Comparison of ENCODE assay signal across 8 cellular contexts in the genomic region with DNA sequence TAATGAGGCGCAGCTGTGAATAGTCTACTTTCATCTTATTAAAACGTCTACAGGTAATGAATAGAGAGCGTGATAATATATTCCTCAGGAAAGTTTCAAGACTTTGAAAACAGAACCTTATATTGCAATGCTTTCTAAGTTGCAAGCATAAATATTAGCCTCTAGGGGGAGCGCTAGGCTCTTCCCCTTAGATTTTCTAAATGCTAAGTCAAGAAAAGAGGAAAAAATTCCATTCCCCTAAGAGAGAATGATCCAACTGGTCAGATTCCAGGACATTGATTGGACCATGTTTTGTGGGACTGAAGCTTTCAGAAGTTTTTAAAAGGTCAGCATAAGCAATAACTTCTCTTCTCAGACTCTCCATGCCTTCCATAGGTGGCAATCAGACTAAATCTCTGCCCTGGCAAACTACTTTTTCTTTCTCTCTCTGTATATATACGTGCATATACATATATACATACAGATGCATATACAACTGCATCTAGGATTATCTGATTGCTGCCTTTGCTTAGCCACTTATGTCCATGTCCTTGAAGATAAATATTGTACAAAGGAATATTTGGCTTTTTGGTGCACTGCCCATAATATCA.
A peak's percentile ranks its signal among the peaks of the same experiment; 100 is the strongest.
DNase-seq lines count a peak whose midpoint lies in the region; ATAC-seq, FAIRE-seq and TF ChIP-seq lines count a peak whose summit lies in the region.

No MANE protein-coding gene starts in this region.

- no peak overlapping the region for H3K4me3 ChIP-seq in Jurkat, Clone E6-1 (ENCODE audit: low read length)
- H3K4me3 ChIP-seq in endothelial cell of umbilical vein (replicated peaks in 1 of 3; ENCODE audit: insufficient read depth in 1 of 3, low read depth in 1 of 3, low read length in 3 of 3): no peak overlapping the region

- H3K36me3 Mint-ChIP-seq in nephron progenitor cell (ENCODE audit: low read depth): peaks cover 4% of the 10 kb centered on the region

- peaks cover 21% of the 10 kb centered on the region for H3K4me1 ChIP-seq in endothelial cell of umbilical vein (ENCODE audit: control insufficient read depth, extremely low read depth, insufficient read depth, low read length)

- intact Hi-C loops in endothelial cell of umbilical vein (cut with micrococcal nuclease): loop anchor here (1.0 to 5.0 kb wide), 6 partner anchors 226 to 1194 kb away; no protein-coding TSS in a partner anchor

- H3K9ac ChIP-seq in endothelial cell of umbilical vein (replicated peaks; ENCODE audit: extremely low read depth, insufficient read depth, low read length): no peak overlapping the region

- no peaks in the 10 kb centered on the region for H3K9me3 Mint-ChIP-seq in nephron progenitor cell

- no peak overlapping the region for H3K27ac ChIP-seq in endothelial cell of umbilical vein (ENCODE audit: insufficient read depth, low read depth, low read length)

- no peaks in the 10 kb centered on the region for H3K9me1 ChIP-seq in endothelial cell of umbilical vein (replicated peaks; ENCODE audit: control insufficient read depth, extremely low read depth, insufficient read depth, low read length)

- H3K27me3 ChIP-seq in endothelial cell of umbilical vein (ENCODE audit: control insufficient read depth in 2 of 2, insufficient read depth in 2 of 2, low read length in 2 of 2): no peaks in the 10 kb centered on the region

- TF ChIP-seq CTCF in GM12874 (IDR thresholded peaks at IDR 0.05; ENCODE audit: insufficient read depth, low read depth, low read length): peak; percentile 58
- TF ChIP-seq CTCF in endothelial cell of umbilical vein (IDR thresholded peaks at IDR 0.05; ENCODE audit: extremely low read depth in 1 of 2, insufficient read depth in 1 of 2, low read depth in 1 of 2, low read length in 2 of 2): peak; percentile 60 to 66
- TF ChIP-seq CTCF in nephron progenitor cell (IDR thresholded peaks at IDR 0.05): peak; percentile 94

- H3K79me2 ChIP-seq in endothelial cell of umbilical vein (ENCODE audit: control insufficient read depth, insufficient read depth, low read length): no peaks in the 10 kb centered on the region

- peak; percentile 87 for ATAC-seq in SK-N-SH treated with all-trans-retinoic acid at 6 μM for 48 hours

- no peaks in the 10 kb centered on the region for H4K20me1 ChIP-seq in endothelial cell of umbilical vein (replicated peaks; ENCODE audit: control insufficient read depth, extremely low read depth, insufficient read depth, low read length)

- no peak overlapping the region for H3K27ac Mint-ChIP-seq in nephron progenitor cell

- POLR2A ChIA-PET in endothelial cell of umbilical vein (lab: Charles Lee): no interaction called here

- H3K27me3 Mint-ChIP-seq in nephron progenitor cell (ENCODE audit: low read depth, poor library complexity): no peaks in the 10 kb centered on the region

- DNase-seq in AG20443 (ENCODE audit: low spot score) (peak; percentile 45), endothelial cell of umbilical vein (ENCODE audit: low read depth, low spot score) (peak; percentile 68), nephron progenitor cell (peak; percentile 26), ecto neural progenitor cell (ENCODE audit: low spot score) (no peak), NCI-H774 (lab: John Stamatoyannopoulos, UW) (no peak)
- peak; percentile 26 for DNase-seq in Jurkat, Clone E6-1 (ENCODE audit: low read depth, low spot score)

- no peak for TF ChIP-seq POLR2A in endothelial cell of umbilical vein (IDR thresholded peaks at IDR 0.05; ENCODE audit: low read depth, low read length)

- dilution Hi-C loops in endothelial cell of umbilical vein (cut with MboI; ENCODE audit: extremely low pct_ligation_motif_present, low sequenced_read_pairs): no loop called here

- FAIRE-seq in endothelial cell of umbilical vein (lab: Jason Lieb, UNC): no peak

- no peaks in the 10 kb centered on the region for H3K36me3 ChIP-seq in endothelial cell of umbilical vein (ENCODE audit: control insufficient read depth in 2 of 2, extremely low read depth in 1 of 2, insufficient read depth in 2 of 2, low read length in 2 of 2)

- H3K9me3 ChIP-seq in endothelial cell of umbilical vein (replicated peaks; ENCODE audit: control insufficient read depth, insufficient read depth, low read length): no peaks in the 10 kb centered on the region

- BruUV-seq in endothelial cell of umbilical vein (replicated peaks; lab: Mats Ljungman, UMichigan): no TSS peak

- CTCF ChIA-PET in endothelial cell of umbilical vein (lab: Charles Lee): interaction anchor here (1.2 to 5.7 kb wide), 6 partner anchors 20 to 366 kb away, joined by 3 to 91 read pairs (median 6); no protein-coding TSS in a partner anchor

- peaks cover 69% of the 10 kb centered on the region for H3K4me1 Mint-ChIP-seq in nephron progenitor cell

- no peak overlapping the region for H3K4me2 ChIP-seq in endothelial cell of umbilical vein (ENCODE audit: insufficient read depth, low read length)

- H2AFZ ChIP-seq in endothelial cell of umbilical vein (ENCODE audit: low read depth, low read length): no peak overlapping the region

- H3K4me3 Mint-ChIP-seq in nephron progenitor cell: no peak overlapping the region

TF ChIP-seq in SK-N-SH treated with all-trans-retinoic acid at 6 μM for 48 hours, 23 proteins besides CTCF, POLR2A, EP300 and RAD21 (continues in another document):
- TF ChIP-seq SNAI2 (CRISPR knock-in tag; IDR thresholded peaks at IDR 0.05): no peak
- TF ChIP-seq OSR1 (CRISPR knock-in tag; IDR thresholded peaks at IDR 0.05): no peak
- TF ChIP-seq TOX (CRISPR knock-in tag; IDR thresholded peaks at IDR 0.05; ENCODE audit: borderline replicate concordance): no peak
- TF ChIP-seq TCF4 (CRISPR knock-in tag; IDR thresholded peaks at IDR 0.05; ENCODE audit: borderline replicate concordance): no peak
- no peak for TF ChIP-seq ESRRG (CRISPR knock-in tag; IDR thresholded peaks at IDR 0.05)
- no peak for TF ChIP-seq ZNF70 (CRISPR knock-in tag; IDR thresholded peaks at IDR 0.05)
- TF ChIP-seq, protein P1, sequence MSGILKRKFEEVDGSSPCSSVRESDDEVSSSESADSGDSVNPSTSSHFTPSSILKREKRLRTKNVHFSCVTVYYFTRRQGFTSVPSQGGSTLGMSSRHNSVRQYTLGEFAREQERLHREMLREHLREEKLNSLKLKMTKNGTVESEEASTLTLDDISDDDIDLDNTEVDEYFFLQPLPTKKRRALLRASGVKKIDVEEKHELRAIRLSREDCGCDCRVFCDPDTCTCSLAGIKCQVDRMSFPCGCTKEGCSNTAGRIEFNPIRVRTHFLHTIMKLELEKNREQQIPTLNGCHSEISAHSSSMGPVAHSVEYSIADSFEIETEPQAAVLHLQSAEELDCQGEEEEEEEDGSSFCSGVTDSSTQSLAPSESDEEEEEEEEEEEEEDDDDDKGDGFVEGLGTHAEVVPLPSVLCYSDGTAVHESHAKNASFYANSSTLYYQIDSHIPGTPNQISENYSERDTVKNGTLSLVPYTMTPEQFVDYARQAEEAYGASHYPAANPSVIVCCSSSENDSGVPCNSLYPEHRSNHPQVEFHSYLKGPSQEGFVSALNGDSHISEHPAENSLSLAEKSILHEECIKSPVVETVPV (CRISPR knock-in tag; IDR thresholded peaks at IDR 0.05): no peak
- TF ChIP-seq RARB (CRISPR knock-in tag; IDR thresholded peaks at IDR 0.05): no peak
- no peak for TF ChIP-seq PPARA (CRISPR knock-in tag; IDR thresholded peaks at IDR 0.05; ENCODE audit: borderline replicate concordance)
- no peak for TF ChIP-seq CSDC2 (CRISPR knock-in tag; IDR thresholded peaks at IDR 0.05)

TF ChIP-seq in endothelial cell of umbilical vein, 7 proteins besides CTCF, POLR2A, EP300 and RAD21:
- TF ChIP-seq, protein P2, sequence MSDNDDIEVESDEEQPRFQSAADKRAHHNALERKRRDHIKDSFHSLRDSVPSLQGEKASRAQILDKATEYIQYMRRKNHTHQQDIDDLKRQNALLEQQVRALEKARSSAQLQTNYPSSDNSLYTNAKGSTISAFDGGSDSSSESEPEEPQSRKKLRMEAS (IDR thresholded peaks at IDR 0.05; ENCODE audit: insufficient read depth, insufficient read length): no peak
- TF ChIP-seq POLR2AphosphoS5 (IDR thresholded peaks at IDR 0.05; ENCODE audit: insufficient read depth, low read depth, low read length): no peak
- no peak for TF ChIP-seq MYC (IDR thresholded peaks at IDR 0.05; ENCODE audit: low read depth, low read length)
- no peak for TF ChIP-seq JUN (IDR thresholded peaks at IDR 0.05; ENCODE audit: borderline replicate concordance, insufficient read depth, insufficient read length, low read depth)
- TF ChIP-seq GATA2 (IDR thresholded peaks at IDR 0.05; ENCODE audit: insufficient read depth, insufficient read length, low read depth, low read length): no peak

Comparison
In these comparisons a context has a peak if more than half of its experiments do, and no peak if none do; other contexts are left out.
1. DNase-seq: peak in AG20443 (single experiment), Jurkat, Clone E6-1 (single experiment), endothelial cell of umbilical vein (single experiment) and nephron progenitor cell (single experiment); none in ecto neural progenitor cell (single experiment) and NCI-H774 (single experiment).
2. Peak in every context shown above with its lines, with median percentiles within 50 percentile points of each other: CTCF ChIP-seq.